26 cellular contexts compared by ENCODE assay signal in genomic region chr17:61641715-61642114, GRCh38. TPM values are rescaled to one million over a fixed set of nuclear protein-coding genes. Genes with fewer than 3 reads are reported as not detected.
DNase-seq lines count a peak whose midpoint lies in the region; ATAC-seq, FAIRE-seq and TF ChIP-seq lines count a peak whose summit lies in the region.
"Had no signal": no experiment of that assay in that cellular context is flagged by ENCODE, and none has a peak within 500 bp of the region (broad histone marks: within the 10 kb centered on the region; RNA-seq: fewer than 3 reads in every experiment).

No MANE protein-coding gene starts in this region.

- TF ChIP-seq RAD21 in GM12878 (IDR thresholded peaks at IDR 0.05; ENCODE audit: insufficient read depth, low read depth, low read length): no peak

- 6% methylated on average over 1 of the region's 1 CpG for WGBS in GM12878 (ENCODE audit: insufficient coverage, insufficient replicate concordance, low lambda C conversion rate, missing lambda C conversion rate)
- WGBS in aorta, 2 donors: 72 to 73% methylated on average over 1 of the region's 1 CpG

- RAD21 ChIA-PET in GM12878 (lab: Charles Lee; ENCODE audit: unreplicated experiment): interaction anchor here (0.8 to 1.5 kb wide), 3 partner anchors 17 to 468 kb away, joined by 3 to 4 read pairs (median 4); no protein-coding TSS in a partner anchor

- H3K9me3 ChIP-seq in GM12878 (replicated peaks; ENCODE audit: control insufficient read depth, insufficient read depth, low read length): no peaks in the 10 kb centered on the region
- no peaks in the 10 kb centered on the region for H3K9me3 ChIP-seq in osteoblast (ENCODE audit: low read depth, low read length)
- H3K9me3 ChIP-seq in aorta (ENCODE audit: control insufficient read depth, low read length): no peaks in the 10 kb centered on the region
- H3K9me3 ChIP-seq: BE2C, BLaER1 had no signal

- H3K4me2 ChIP-seq in GM12878 (ENCODE audit: control insufficient read depth, insufficient read depth) (no peak overlapping the region), osteoblast (ENCODE audit: insufficient read depth, low read length) (no peak overlapping the region)
- H3K4me2 ChIP-seq: BLaER1 had no signal

- H2AFZ ChIP-seq in GM12878 (ENCODE audit: control insufficient read depth, low read depth, low read length): no peak overlapping the region
- H2AFZ ChIP-seq in osteoblast (ENCODE audit: low read length): peak overlapping the region; percentile 8

- no peak overlapping the region for H3K4me3 ChIP-seq in GM12878
- H3K4me3 ChIP-seq in osteoblast (ENCODE audit: insufficient read depth, low read length): no peak overlapping the region
- H3K4me3 ChIP-seq in aorta (ENCODE audit: low read length in 2 of 2): no peak overlapping the region
- H3K4me3 ChIP-seq: BLaER1 had no signal

- BruUV-seq in GM12878 (replicated peaks; lab: Mats Ljungman, UMichigan): no TSS peak

- no peaks in the 10 kb centered on the region for H4K20me1 ChIP-seq in GM12878 (ENCODE audit: control insufficient read depth, insufficient read depth)
- H4K20me1 ChIP-seq in osteoblast (ENCODE audit: insufficient read depth, low read length): no peaks in the 10 kb centered on the region
- H4K20me1 ChIP-seq: BLaER1 had no signal

- no peak for TF ChIP-seq POLR2A in GM12878 (IDR thresholded peaks at IDR 0.05; ENCODE audit: low read depth, low read length)

- no peak for TF ChIP-seq CTCF in GM12878 (IDR thresholded peaks at IDR 0.05 in 2 of 3, conservative IDR thresholded peaks at IDR 0.05 in 1 of 3; ENCODE audit: control insufficient read depth in 2 of 3, extremely low read depth in 1 of 3, insufficient read depth in 1 of 3, low read depth in 3 of 3, low read length in 3 of 3)
- TF ChIP-seq CTCF in osteoblast (IDR thresholded peaks at IDR 0.05; ENCODE audit: extremely low read depth, low read depth, low read length): no peak

- H3K79me2 ChIP-seq in GM12878 (ENCODE audit: control insufficient read depth, insufficient read depth, low read length) (no peaks in the 10 kb centered on the region), osteoblast (ENCODE audit: insufficient read depth, low read length) (no peaks in the 10 kb centered on the region)

- SMC1A ChIA-PET in GM12878 (lab: Charles Lee; ENCODE audit: uncharacterized antibody, unreplicated experiment): interaction anchor here (0.9 to 4.9 kb wide), 6 partner anchors 18 to 470 kb away, joined by 3 to 16 read pairs (median 6); no protein-coding TSS in a partner anchor

- DNase-seq in GM12878 (ENCODE audit: low read depth, low spot score): no peak
- DNase-seq in osteoblast (ENCODE audit: insufficient read length, low spot score, missing footprints): no peak
- DNase-seq in NCI-H2227 (lab: John Stamatoyannopoulos, UW; ENCODE audit: unreplicated experiment): no peak
- no peak for DNase-seq in dermis blood vessel endothelial cell
- DNase-seq in aorta: no peak
- DNase-seq: 8988T; ACHN; BE2C; C1 segment of cervical spinal cord; CD4-positive, alpha-beta memory T cell; CD4-positive, CD25-positive, alpha-beta regulatory T cell; CD8-positive, alpha-beta memory T cell; COR-L47; DMS 273 treated with DMSO at 0.1 percent for 48 hours; DMS153; DMS53; DMS79; DND-41; EL; GDM1 had no signal

- no peak for FAIRE-seq in GM12878 (lab: Jason Lieb, UNC)
- FAIRE-seq: GM12891, GM18507 had no signal

- H3K9ac ChIP-seq in GM12878 (ENCODE audit: control insufficient read depth, insufficient read depth, low read length): no peak overlapping the region
- H3K9ac ChIP-seq: BLaER1 had no signal

- ATAC-seq in GM12878 (no peak), aorta (ENCODE audit: low FRiP score) (no peak)

- TF ChIP-seq EP300 in GM12878 (IDR thresholded peaks at IDR 0.05; ENCODE audit: borderline replicate concordance in 1 of 2, control insufficient read depth in 1 of 2, low read depth in 2 of 2, low read length in 2 of 2): no peak

- H3K27ac ChIP-seq in GM12878 (ENCODE audit: control insufficient read depth, insufficient read depth) (no peak overlapping the region), osteoblast (ENCODE audit: low read depth, low read length) (no peak overlapping the region), aorta (ENCODE audit: low read depth in 1 of 2, low read length in 2 of 2) (no peak overlapping the region)
- H3K27ac ChIP-seq: BLaER1 had no signal

- POLR2A ChIA-PET in GM12878 (lab: Charles Lee): no interaction called here

- H3K4me1 ChIP-seq in GM12878 (ENCODE audit: control insufficient read depth, insufficient read depth, low read length) (no peaks in the 10 kb centered on the region), osteoblast (ENCODE audit: insufficient read depth, low read length) (peaks cover 19% of the 10 kb centered on the region), aorta (ENCODE audit: control insufficient read depth in 1 of 2, insufficient read depth in 2 of 2, low read length in 2 of 2) (no peaks in the 10 kb centered on the region)
- H3K4me1 ChIP-seq: BE2C, BLaER1 had no signal

- no peaks in the 10 kb centered on the region for H3K36me3 ChIP-seq in GM12878 (ENCODE audit: control insufficient read depth in 2 of 2, insufficient read depth in 2 of 2, low read length in 1 of 2)
- H3K36me3 ChIP-seq in osteoblast (ENCODE audit: insufficient read depth, low read length): no peaks in the 10 kb centered on the region
- no peaks in the 10 kb centered on the region for H3K36me3 ChIP-seq in aorta (ENCODE audit: control insufficient read depth in 1 of 2, insufficient read depth in 2 of 2, low read length in 1 of 2)
- H3K36me3 ChIP-seq: BE2C, BLaER1 had no signal

- H3K27me3 ChIP-seq in GM12878 (replicated peaks in 1 of 2; ENCODE audit: control insufficient read depth in 2 of 2, insufficient read depth in 2 of 2, low read length in 1 of 2) (no peaks in the 10 kb centered on the region), osteoblast (ENCODE audit: insufficient read depth, low read length) (no peaks in the 10 kb centered on the region), aorta (ENCODE audit: control insufficient read depth in 1 of 2, insufficient read depth in 2 of 2, low read length in 1 of 2) (no peaks in the 10 kb centered on the region)
- H3K27me3 ChIP-seq: BE2C, BLaER1 had no signal

- intact Hi-C loops in GM12878 (cut with micrococcal nuclease; ENCODE audit: unreplicated experiment): no loop called here
- intact Hi-C loops in aorta (cut with DNase I): no loop called here

- in situ Hi-C loops in GM12878 (cut with MboI): no loop called here

- CTCF ChIA-PET in GM12878 (lab: Yijun Ruan, JAX): interaction anchor here (0.9 to 3.3 kb wide), 5 partner anchors 89 to 468 kb away, joined by 3 to 15 read pairs (median 4); no protein-coding TSS in a partner anchor

TF ChIP-seq in GM12878, 131 proteins besides CTCF, POLR2A, EP300 and RAD21 (continues in another document):
- TF ChIP-seq ETV6 (conservative IDR thresholded peaks at IDR 0.05 in 1 of 2, IDR thresholded peaks at IDR 0.05 in 1 of 2; ENCODE audit: borderline replicate concordance in 1 of 2, low read depth in 1 of 2) (peak in 1 of 2 experiments; percentile 88; a peak in 2 of 4 replicates), ZNF687 (IDR thresholded peaks at IDR 0.05) (no peak), WRNIP1 (IDR thresholded peaks at IDR 0.05; ENCODE audit: borderline replicate concordance, low read depth, low read length) (no peak), NFYA (IDR thresholded peaks at IDR 0.05; ENCODE audit: borderline replicate concordance, low read depth, low read length) (no peak)

RNA-seq across cellular contexts. Expression of gene NACA2, which starts 50.7 kb away (rescaled TPM):
- not detected in 2 replicates for total RNA-seq in GM12878 (2013; cell fraction: nucleolus; rRNA removed)
- total RNA-seq in GM12878 (2014; rRNA removed) (not detected in 2 replicates), GM12878 (2014; rRNA removed; fragmentation: Illumina TruSeq; extraction: Trizol) (not detected in 2 replicates), GM12878 (2021) (not detected in 2 replicates), osteoblast (under 0.01 TPM in 1 of 2 replicates, not detected in the other), dermis blood vessel endothelial cell (not detected in 2 replicates), aorta (not detected)
- polyA plus RNA-seq in GM12878 (2011; ENCODE audit: low read depth): not detected
- polyA plus RNA-seq in GM12878 (2011; rRNA removed) (0.68 and 0.94 TPM in 2 replicates), GM12878 (2014; fragmentation: Illumina TruSeq; extraction: Trizol) (0.16 TPM in 1 of 2 replicates, not detected in the other), GM12878 (2014; fragmentation: Nextera tagmentation; extraction: Ambion mirVana) (under 1 TPM; 0.27 to 0.29 TPM), GM12878 (2014; rRNA removed) (not detected in 2 replicates), GM12878 (2016; fragmentation: Nextera tagmentation; extraction: Ambion mirVana) (under 1 TPM; 0.43 to 0.51 TPM), aorta (under 1 TPM in 1 of 2 donors, not detected in 1; 0.20 TPM)
- polyA plus RNA-seq in GM12878 (2011; cell fraction: cytosol; rRNA removed): not detected in 2 replicates
- polyA plus RNA-seq in GM12878 (2011; cell fraction: nucleus; rRNA removed): not detected in 2 replicates
- 0.32 and 1.1 TPM in 2 replicates for polyA plus RNA-seq in GM12878 (2012)
- polyA minus RNA-seq in GM12878 (2011; rRNA and poly(A)+ RNA removed): not detected in 2 replicates
- not detected in 2 replicates for polyA minus RNA-seq in GM12878 (2011; cell fraction: cytosol; rRNA and poly(A)+ RNA removed)
- polyA minus RNA-seq in GM12878 (2011; cell fraction: nucleus; rRNA and poly(A)+ RNA removed): not detected in 2 replicates
- total RNA-seq: A673; CD4-positive, alpha-beta memory T cell; CD4-positive, CD25-positive, alpha-beta regulatory T cell; CD8-positive, alpha-beta memory T cell; Daoy had no signal
- polyA plus RNA-seq: CD14-positive monocyte; CD4-positive, alpha-beta memory T cell; CD4-positive, CD25-positive, alpha-beta regulatory T cell; CD8-positive, alpha-beta memory T cell had no signal
